ENCODE assay signal across 20 cellular contexts in genomic region chr2:43685350-43685749, GRCh38. TPM values are rescaled to one million over a fixed set of nuclear protein-coding genes. Genes with fewer than 3 reads are reported as not detected.
DNase-seq lines count a peak whose midpoint lies in the region; ATAC-seq, FAIRE-seq and TF ChIP-seq lines count a peak whose summit lies in the region.
"Had no signal": no experiment of that assay in that cellular context is flagged by ENCODE, and none has a peak within 500 bp of the region (broad histone marks: within the 10 kb centered on the region; RNA-seq: fewer than 3 reads in every experiment).

No MANE protein-coding gene starts in this region.

- WGBS in IMR-90 (ENCODE audit: extremely low coverage in 2 of 2, insufficient read length in 1 of 2), 2 experiments = 83% methylated on average over 1 of the region's 5 CpGs; no CpG with 5 or more reads in 1 of the 2 experiments

- FAIRE-seq in RCC 7860 (lab: Jason Lieb, UNC) = no peak
- FAIRE-seq: GM12891 had no signal

- H4K91ac ChIP-seq in IMR-90 (ENCODE audit: insufficient read depth, low read depth, low read length) = no peak overlapping the region

- no peak overlapping the region for H3K56ac ChIP-seq in IMR-90 (ENCODE audit: extremely low read depth, insufficient read depth, low read length)

- no peak overlapping the region for H2AK9ac ChIP-seq in IMR-90 (replicated peaks; ENCODE audit: low read depth, low read length, poor library complexity)

- dilution Hi-C loops in IMR-90 (cut with HindIII; ENCODE audit: low sequenced_read_pairs, unreplicated experiment) = no loop called here

- H3K27ac ChIP-seq in BLaER1 = no peak overlapping the region
- no peak overlapping the region for H3K27ac ChIP-seq in IMR-90 (ENCODE audit: insufficient read depth, low read length)
- H3K27ac ChIP-seq: KMS-11 had no signal

- no peaks in the 10 kb centered on the region for H3K79me1 ChIP-seq in IMR-90 (ENCODE audit: low read depth in 1 of 2, low read length in 2 of 2)

- no peak overlapping the region for H2BK5ac ChIP-seq in IMR-90 (ENCODE audit: low read depth, low read length, poor library complexity, severe bottlenecking)

- no peak for TF ChIP-seq RAD21 in IMR-90 (IDR thresholded peaks at IDR 0.05; ENCODE audit: low read length)

- no peak overlapping the region for H2AK5ac ChIP-seq in IMR-90 (ENCODE audit: low read depth, low read length)

- no peak overlapping the region for H3K18ac ChIP-seq in IMR-90 (ENCODE audit: low read depth, low read length)

- H3K36me3 ChIP-seq in BLaER1 = no peaks in the 10 kb centered on the region
- H3K36me3 ChIP-seq in IMR-90 (ENCODE audit: control insufficient read depth, insufficient read depth, low read length) = no peaks in the 10 kb centered on the region

- H2AFZ ChIP-seq in IMR-90 (replicated peaks; ENCODE audit: low read length, poor library complexity) = no peak overlapping the region

- H3K4me2 ChIP-seq in BLaER1 (peak overlapping the region; percentile 41), IMR-90 (ENCODE audit: low read depth, low read length) (no peak overlapping the region)
- H3K4me2 ChIP-seq: KMS-11 had no signal

- peak; percentile 35; the same call in 1 of the 2 replicates for ATAC-seq in IMR-90 (ENCODE audit: low read depth)

- H3K23ac ChIP-seq in IMR-90 (ENCODE audit: low read depth, low read length) = no peak overlapping the region

- H3K27me3 ChIP-seq in BLaER1 (no peaks in the 10 kb centered on the region), IMR-90 (ENCODE audit: control insufficient read depth, insufficient read depth, low read length) (no peaks in the 10 kb centered on the region; the same call in 1 of the 2 replicates)

- no peak overlapping the region for H2BK20ac ChIP-seq in IMR-90 (ENCODE audit: low read depth, low read length)

- no TSS peak for BruUV-seq in IMR-90 (replicated peaks; lab: Mats Ljungman, UMichigan)

- no peaks in the 10 kb centered on the region for H3K9me3 ChIP-seq in BLaER1
- H3K9me3 ChIP-seq in IMR-90 (ENCODE audit: control insufficient read depth, insufficient read depth, low read length) = no peaks in the 10 kb centered on the region
- H3K9me3 ChIP-seq: Caco-2 had no signal

- no peak overlapping the region for H3K9ac ChIP-seq in BLaER1
- H3K9ac ChIP-seq in IMR-90 (ENCODE audit: low read depth, low read length) = no peak overlapping the region
- H3K9ac ChIP-seq: KMS-11 had no signal

- no peak for DNase-seq in IMR-90
- DNase-seq in UCSD-AML1 (lab: John Stamatoyannopoulos, UW; ENCODE audit: unreplicated experiment) = peak; percentile 13
- peak; percentile 16 for DNase-seq in kidney tubule cell (ENCODE audit: low spot score)
- DNase-seq in stimulated activated naive CD4-positive, alpha-beta T cell (lab: John Stamatoyannopoulos, UW) = no peak
- DNase-seq in RCC 7860 (ENCODE audit: low spot score) = no peak
- no peak for DNase-seq in stimulated activated CD4-positive, alpha-beta T cell treated with anti-CD3 and anti-CD28 coated beads, Interleukin-15, amount 100 ng/mL, for 24 hours
- no peak for DNase-seq in effector CD4-positive, alpha-beta T cell
- DNase-seq: Caco-2, DMS53, HCEC 1CT, NCI-H187 treated with DMSO at 0.1 percent for 48 hours, NCI-H2171, NCI-H510A, SIG-M5, SW 1271 had no signal

- H4K8ac ChIP-seq in IMR-90 (ENCODE audit: low read depth in 2 of 2, low read length in 2 of 2) = no peak overlapping the region

- POLR2A ChIA-PET in IMR-90 (lab: Charles Lee; ENCODE audit: unreplicated experiment) = interaction anchor here (0.8 kb wide), 1 partner anchor 349 kb away, joined by 5 read pairs; no protein-coding TSS in a partner anchor

- TF ChIP-seq CTCF in IMR-90 (conservative IDR thresholded peaks at IDR 0.05; ENCODE audit: low read depth, low read length) = no peak

- intact Hi-C loops in IMR-90 (cut with micrococcal nuclease) = no loop called here

- H4K5ac ChIP-seq in IMR-90 (ENCODE audit: low read depth, low read length) = no peak overlapping the region

- CTCF ChIA-PET in IMR-90 (lab: Yijun Ruan, JAX) = no interaction called here

- H3K4me1 ChIP-seq in BLaER1 (peaks cover 19% of the 10 kb centered on the region), IMR-90 (ENCODE audit: control insufficient read depth, insufficient read depth, low read length) (0 out of 2 replicates have a peak, but pooled peaks cover 3% of the 10 kb centered on the region)
- H3K4me1 ChIP-seq: Caco-2 had no signal

- no peaks in the 10 kb centered on the region for H4K20me1 ChIP-seq in BLaER1
- H4K20me1 ChIP-seq in IMR-90 (ENCODE audit: insufficient read depth, low read length) = no peaks in the 10 kb centered on the region

- no peak overlapping the region for H2BK15ac ChIP-seq in IMR-90 (ENCODE audit: low read depth, low read length)

- H3K9me1 ChIP-seq in IMR-90 (ENCODE audit: insufficient read depth, low read length) = no peaks in the 10 kb centered on the region; the same call in 1 of the 2 replicates

- H3K4ac ChIP-seq in IMR-90 (ENCODE audit: low read depth, low read length) = no peak overlapping the region

- H3K4me3 ChIP-seq in BLaER1 = no peak overlapping the region
- H3K4me3 ChIP-seq in IMR-90 (ENCODE audit: insufficient read depth, low read depth, low read length) = no peak overlapping the region

- no peak for TF ChIP-seq POLR2A in IMR-90 (IDR thresholded peaks at IDR 0.05; ENCODE audit: low read depth, low read length)

- H3K14ac ChIP-seq in IMR-90 (replicated peaks; ENCODE audit: low read depth, low read length) = no peak overlapping the region

- no peak overlapping the region for H2BK120ac ChIP-seq in IMR-90 (ENCODE audit: low read depth, low read length)

- in situ Hi-C loops in IMR-90 (cut with MboI; ENCODE audit: low sequenced_read_pairs) = loop anchor here (5.0 kb wide), 1 partner anchor 48 kb away; the partner anchor contains the start of gene PLEKHH2

TF ChIP-seq in IMR-90, 13 proteins besides CTCF, POLR2A, EP300 and RAD21:
- TF ChIP-seq BHLHE40 (IDR thresholded peaks at IDR 0.05; ENCODE audit: low read depth, low read length) = no peak
- no peak for TF ChIP-seq USF2 (IDR thresholded peaks at IDR 0.05; ENCODE audit: low read depth, low read length)
- TF ChIP-seq ELK1 (IDR thresholded peaks at IDR 0.05; ENCODE audit: borderline replicate concordance, low read depth, low read length) = no peak
- no peak for TF ChIP-seq SMC3 (IDR thresholded peaks at IDR 0.05; ENCODE audit: low read depth, low read length)
- no peak for TF ChIP-seq NFE2L2 (IDR thresholded peaks at IDR 0.05; ENCODE audit: low read depth, low read length)
- no peak for TF ChIP-seq CHD1 (IDR thresholded peaks at IDR 0.05; ENCODE audit: low read depth, low read length)
- no peak for TF ChIP-seq MAFK (IDR thresholded peaks at IDR 0.05; ENCODE audit: low read depth, low read length)
- TF ChIP-seq RCOR1 (IDR thresholded peaks at IDR 0.05; ENCODE audit: insufficient replicate concordance, low read length) = no peak
- no peak for TF ChIP-seq CEBPB (IDR thresholded peaks at IDR 0.05; ENCODE audit: low read depth, low read length)
- no peak for TF ChIP-seq RFX5 (IDR thresholded peaks at IDR 0.05; ENCODE audit: low read depth, low read length)
- TF ChIP-seq MXI1 (IDR thresholded peaks at IDR 0.05; ENCODE audit: borderline replicate concordance, low read depth, low read length) = no peak
- TF ChIP-seq MAZ (IDR thresholded peaks at IDR 0.05; ENCODE audit: borderline replicate concordance, low read depth, low read length) = no peak
- TF ChIP-seq FOS (IDR thresholded peaks at IDR 0.05; ENCODE audit: low read depth, low read length) = no peak

RNA-seq across cellular contexts. Expression of gene C1GALT1C1L, which starts 9.1 kb away (rescaled TPM):
- 0.28 and 0.36 TPM in 2 replicates for total RNA-seq in IMR-90 (2012; rRNA removed)
- 0.53 and 0.63 TPM in 2 replicates for polyA plus RNA-seq in IMR-90 (2012; rRNA removed)
- 0.05 and 0.18 TPM in 2 replicates for polyA plus RNA-seq in IMR-90 (2012; cell fraction: cytosol; rRNA removed)
- polyA plus RNA-seq in IMR-90 (2012; cell fraction: nucleus; rRNA removed; ENCODE audit: low replicate concordance) = 0.37 TPM in 1 of 2 replicates, not detected in the other
- total RNA-seq: G401 had no signal
- polyA plus RNA-seq: CD14-positive monocyte had no signal

RNA-seq across cellular contexts. Expression of gene PLEKHH2, which starts 48.3 kb away (rescaled TPM):
- 1.7 and 2.0 TPM in 2 replicates for total RNA-seq in IMR-90 (2012; rRNA removed)
- polyA plus RNA-seq in IMR-90 (2012; rRNA removed) = 2.6 and 3.3 TPM in 2 replicates
- polyA plus RNA-seq in IMR-90 (2012; cell fraction: cytosol; rRNA removed) = 0.26 and 0.27 TPM in 2 replicates
- polyA plus RNA-seq in IMR-90 (2012; cell fraction: nucleus; rRNA removed; ENCODE audit: low replicate concordance) = 3.3 and 38.6 TPM in 2 replicates
- polyA plus RNA-seq: CD14-positive monocyte had no signal

Comparison
In these comparisons a context has a peak if more than half of its experiments do, and no peak if none do; other contexts are left out.
1. DNase-seq: peak in UCSD-AML1 (single experiment) and kidney tubule cell (single experiment); none in IMR-90 (single experiment), stimulated activated naive CD4-positive, alpha-beta T cell (0 of 6), RCC 7860 (single experiment), stimulated activated CD4-positive, alpha-beta T cell treated with anti-CD3 and anti-CD28 coated beads, Interleukin-15, amount 100 ng/mL, for 24 hours (single experiment) and effector CD4-positive, alpha-beta T cell (single experiment).